ENCODE assay signal across 8 cellular contexts in genomic region chr1:24364975-24365678, GRCh38. TPM values are rescaled to one million over a fixed set of nuclear protein-coding genes. Genes with fewer than 3 reads are reported as not detected.
DNase-seq lines count a peak whose midpoint lies in the region; ATAC-seq lines count a peak whose summit lies in the region.

No MANE protein-coding gene starts in this region.

- no peak overlapping the region for H3K4me3 ChIP-seq in esophagus (ENCODE audit: low read depth in 1 of 2, low read length in 2 of 2)

- H3K4me3 Mint-ChIP-seq in stimulated activated naive B cell treated with anti-CD40 and anti-IgM and Interleukin-4, amounts not matched to agents 10 μg/mL and 1 μg/mL and 100 μg/mL, for 72 hours = no peak overlapping the region

- H3K27ac Mint-ChIP-seq in stimulated activated naive B cell treated with anti-CD40 and anti-IgM and Interleukin-4, amounts not matched to agents 10 μg/mL and 1 μg/mL and 100 μg/mL, for 72 hours = peak overlapping the region; percentile 39

- no peaks in the 10 kb centered on the region for H3K36me3 ChIP-seq in esophagus (ENCODE audit: control insufficient read depth in 2 of 2, insufficient read depth in 2 of 2, low read length in 1 of 2)

- H3K27me3 ChIP-seq in esophagus (ENCODE audit: control insufficient read depth in 1 of 2, insufficient read depth in 2 of 2, low read length in 2 of 2) = no peaks in the 10 kb centered on the region

- H3K4me1 Mint-ChIP-seq in stimulated activated naive B cell treated with anti-CD40 and anti-IgM and Interleukin-4, amounts not matched to agents 10 μg/mL and 1 μg/mL and 100 μg/mL, for 72 hours = peaks cover 0 to 3% of the 10 kb centered on the region in 2 donors

- ATAC-seq in stimulated activated naive B cell treated with anti-CD40 and anti-IgM and Interleukin-4, amounts not matched to agents 10 μg/mL and 1 μg/mL and 100 μg/mL, for 72 hours (replicated peaks) = peak; percentile 79 to 90
- ATAC-seq in GM21526 (IDR thresholded peaks at IDR 0.05; ENCODE audit: low FRiP score, unreplicated experiment) (no peak), HG02763 (IDR thresholded peaks at IDR 0.05; ENCODE audit: unreplicated experiment) (no peak)

- 49 to 62% methylated on average over 11 of the region's 11 CpGs for WGBS in esophagus, 2 donors

- H3K36me3 Mint-ChIP-seq in stimulated activated naive B cell treated with anti-CD40 and anti-IgM and Interleukin-4, amounts not matched to agents 10 μg/mL and 1 μg/mL and 100 μg/mL, for 72 hours = peaks cover 0 to 7% of the 10 kb centered on the region in 2 donors

- DNase-seq in ELF-1 (ENCODE audit: low read depth, low spot score) = peak; percentile 74
- peak; percentile 95 for DNase-seq in HCEC 1CT
- DNase-seq in SIG-M5 treated with dmso at 0.1 percent for 504 hours (lab: John Stamatoyannopoulos, UW; ENCODE audit: unreplicated experiment) = peak; percentile 88
- DNase-seq in stimulated activated naive B cell treated with anti-CD40 and anti-IgM and Interleukin-4, amounts not matched to agents 10 μg/mL and 1 μg/mL and 100 μg/mL, for 72 hours = no peak
- no peak for DNase-seq in NCI-H2196 (lab: John Stamatoyannopoulos, UW; ENCODE audit: unreplicated experiment)

- H3K9me3 ChIP-seq in esophagus (ENCODE audit: control insufficient read depth in 2 of 2, insufficient read depth in 1 of 2, low read depth in 1 of 2, low read length in 1 of 2) = no peaks in the 10 kb centered on the region

- H3K9me3 Mint-ChIP-seq in stimulated activated naive B cell treated with anti-CD40 and anti-IgM and Interleukin-4, amounts not matched to agents 10 μg/mL and 1 μg/mL and 100 μg/mL, for 72 hours = no peaks in the 10 kb centered on the region

- peaks cover 0 to 27% of the 10 kb centered on the region in 2 donors for H3K4me1 ChIP-seq in esophagus (ENCODE audit: control insufficient read depth in 2 of 2, insufficient read depth in 2 of 2, low read length in 1 of 2)

- peak overlapping the region; percentile 90 to 98 for H3K27ac ChIP-seq in esophagus (ENCODE audit: low read depth in 2 of 2, low read length in 1 of 2)

- H3K27me3 Mint-ChIP-seq in stimulated activated naive B cell treated with anti-CD40 and anti-IgM and Interleukin-4, amounts not matched to agents 10 μg/mL and 1 μg/mL and 100 μg/mL, for 72 hours = no peaks in the 10 kb centered on the region

RNA-seq across cellular contexts. Expression of gene GRHL3, which starts 46.0 kb away (rescaled TPM):
- 100 to 1,000 TPM in 1 of 2 donors, 10 to 100 TPM in 1; 59.0 to 115 TPM for polyA plus RNA-seq in esophagus

RNA-seq across cellular contexts. Expression of gene STPG1, which starts 48.5 kb away (rescaled TPM):
- polyA plus RNA-seq in esophagus = 1 to 10 TPM; 4.8 to 8.8 TPM

RNA-seq across cellular contexts. Expression of gene NIPAL3, which starts 50.5 kb away (rescaled TPM):
- 10 to 100 TPM; 10.3 to 11.3 TPM for polyA plus RNA-seq in esophagus

Comparison
In these comparisons a context has a peak if more than half of its experiments do, and no peak if none do; other contexts are left out.
1. DNase-seq: peak in ELF-1 (single experiment), HCEC 1CT (single experiment) and SIG-M5 treated with dmso at 0.1 percent for 504 hours (single experiment); none in stimulated activated naive B cell treated with anti-CD40 and anti-IgM and Interleukin-4, amounts not matched to agents 10 μg/mL and 1 μg/mL and 100 μg/mL, for 72 hours (single experiment) and NCI-H2196 (single experiment).
2. ATAC-seq: peak in stimulated activated naive B cell treated with anti-CD40 and anti-IgM and Interleukin-4, amounts not matched to agents 10 μg/mL and 1 μg/mL and 100 μg/mL, for 72 hours (2 of 2); none in GM21526 (single experiment) and HG02763 (single experiment).